ENCODE assay signal across 14 cellular contexts in genomic region chr6:95636552-95637376, GRCh38. TPM values are rescaled to one million over a fixed set of nuclear protein-coding genes. Genes with fewer than 3 reads are reported as not detected.
A peak's percentile ranks its signal among the peaks of the same experiment; 100 is the strongest.
DNase-seq lines count a peak whose midpoint lies in the region; ATAC-seq lines count a peak whose summit lies in the region.
"Had no signal": no experiment of that assay in that cellular context is flagged by ENCODE, and none has a peak within 500 bp of the region (broad histone marks: within the 10 kb centered on the region; RNA-seq: fewer than 3 reads in every experiment).

No MANE protein-coding gene starts in this region.

- no peaks in the 10 kb centered on the region for H3K27me3 Mint-ChIP-seq in activated naive CD8-positive, alpha-beta T cell treated with anti-CD3 and anti-CD28 coated beads, Interleukin-2, amount 50 U/mL, for 24 hours
- no peaks in the 10 kb centered on the region for H3K27me3 Mint-ChIP-seq in activated naive CD8-positive, alpha-beta T cell treated with anti-CD3 and anti-CD28 coated beads for 36 hours

- H3K27ac Mint-ChIP-seq in activated naive CD8-positive, alpha-beta T cell treated with anti-CD3 and anti-CD28 coated beads, Interleukin-2, amount 50 U/mL, for 24 hours = no peak overlapping the region
- H3K27ac Mint-ChIP-seq in activated naive CD8-positive, alpha-beta T cell treated with anti-CD3 and anti-CD28 coated beads for 36 hours = no peak overlapping the region

- no peaks in the 10 kb centered on the region for H3K4me1 Mint-ChIP-seq in activated naive CD8-positive, alpha-beta T cell treated with anti-CD3 and anti-CD28 coated beads, Interleukin-2, amount 50 U/mL, for 24 hours
- H3K4me1 Mint-ChIP-seq in activated naive CD8-positive, alpha-beta T cell treated with anti-CD3 and anti-CD28 coated beads for 36 hours = no peaks in the 10 kb centered on the region

- no peak for DNase-seq in activated naive CD8-positive, alpha-beta T cell treated with anti-CD3 and anti-CD28 coated beads, Interleukin-2, amount 50 U/mL, for 24 hours
- no peak for DNase-seq in activated naive CD8-positive, alpha-beta T cell treated with anti-CD3 and anti-CD28 coated beads for 36 hours
- peak; percentile 22 for DNase-seq in kidney glomerular epithelial cell (lab: John Stamatoyannopoulos, UW)
- DNase-seq in sciatic nerve (ENCODE audit: low spot score) = no peak
- no peak for DNase-seq in activated CD4-positive, CD25-positive, alpha-beta regulatory T cell (lab: John Stamatoyannopoulos, UW)
- DNase-seq in ecto neural progenitor cell (ENCODE audit: low spot score) = no peak
- DNase-seq in NCI-H2171 (lab: John Stamatoyannopoulos, UW) = no peak
- DNase-seq: C1 segment of cervical spinal cord, DMS79 treated with DMSO at 0.1 percent for 48 hours, H9, NCI-H1092, NCI-H1694 treated with DMSO at 0.1 percent for 48 hours, RPMI8226 had no signal

- intact Hi-C loops in sciatic nerve (cut with DNase I) = no loop called here

- H3K4me3 Mint-ChIP-seq in activated naive CD8-positive, alpha-beta T cell treated with anti-CD3 and anti-CD28 coated beads, Interleukin-2, amount 50 U/mL, for 24 hours = no peak overlapping the region
- H3K4me3 Mint-ChIP-seq in activated naive CD8-positive, alpha-beta T cell treated with anti-CD3 and anti-CD28 coated beads for 36 hours = no peak overlapping the region
- H3K4me3 Mint-ChIP-seq: H9 had no signal

- H3K9me3 Mint-ChIP-seq in activated naive CD8-positive, alpha-beta T cell treated with anti-CD3 and anti-CD28 coated beads, Interleukin-2, amount 50 U/mL, for 24 hours = peaks cover 13% of the 10 kb centered on the region
- H3K9me3 Mint-ChIP-seq in activated naive CD8-positive, alpha-beta T cell treated with anti-CD3 and anti-CD28 coated beads for 36 hours = peaks cover 10% of the 10 kb centered on the region

- ATAC-seq in activated naive CD8-positive, alpha-beta T cell treated with anti-CD3 and anti-CD28 coated beads, Interleukin-2, amount 50 U/mL, for 24 hours = peak; percentile 28
- ATAC-seq in sciatic nerve (peak; percentile 24), GM19455 (IDR thresholded peaks at IDR 0.05; ENCODE audit: unreplicated experiment) (no peak)

- no peaks in the 10 kb centered on the region for H3K36me3 Mint-ChIP-seq in activated naive CD8-positive, alpha-beta T cell treated with anti-CD3 and anti-CD28 coated beads, Interleukin-2, amount 50 U/mL, for 24 hours (ENCODE audit: low read depth)
- no peaks in the 10 kb centered on the region for H3K36me3 Mint-ChIP-seq in activated naive CD8-positive, alpha-beta T cell treated with anti-CD3 and anti-CD28 coated beads for 36 hours

RNA-seq across cellular contexts. Expression of gene MANEA, which starts 59.4 kb away (rescaled TPM):
- 10 to 100 TPM; 17.0 to 17.9 TPM for total RNA-seq in activated naive CD8-positive, alpha-beta T cell treated with anti-CD3 and anti-CD28 coated beads for 36 hours
- 11.7 TPM for total RNA-seq in sciatic nerve
